8 cellular contexts compared by ENCODE assay signal in genomic region chr15:40511093-40511471, GRCh38. TPM values are rescaled to one million over a fixed set of nuclear protein-coding genes. Genes with fewer than 3 reads are reported as not detected.
DNase-seq lines count a peak whose midpoint lies in the region; TF ChIP-seq lines count a peak whose summit lies in the region.

No MANE protein-coding gene starts in this region.

- H3K27ac Mint-ChIP-seq in T-helper 2 cell treated with Interferon-gamma antibody and Interleukin-4, amounts not matched to agents 5 μg/mL and 100 μg/mL, for 36 hours, result no peak overlapping the region
- H3K27ac Mint-ChIP-seq in progenitor cell of endocrine pancreas, result peak overlapping the region; percentile 87

- H3K9me3 ChIP-seq in BLaER1 treated with 17β-estradiol and CSF1 and Interleukin-3, amounts not matched to agents 10 nM and 100 nM (replicated peaks in 1 of 11), result no peaks in the 10 kb centered on the region

- H3K4me1 Mint-ChIP-seq in T-helper 2 cell treated with Interferon-gamma antibody and Interleukin-4, amounts not matched to agents 5 μg/mL and 100 μg/mL, for 36 hours (ENCODE audit: low read depth), result peaks cover 19% of the 10 kb centered on the region
- peaks cover 13% of the 10 kb centered on the region for H3K4me1 Mint-ChIP-seq in progenitor cell of endocrine pancreas (ENCODE audit: low read depth)

- H3K4me2 ChIP-seq in BLaER1 treated with 17β-estradiol and CSF1 and Interleukin-3, amounts not matched to agents 10 nM and 100 nM, result peak overlapping the region; percentile 86 to 99 (median 96)

- peaks cover 13 to 25% (median 22%) of the 10 kb centered on the region in 10 experiments for H3K4me1 ChIP-seq in BLaER1 treated with 17β-estradiol and CSF1 and Interleukin-3, amounts not matched to agents 10 nM and 100 nM

- H4K20me1 ChIP-seq in BLaER1 treated with 17β-estradiol and CSF1 and Interleukin-3, amounts not matched to agents 10 nM and 100 nM, result peaks cover 0 to 18% (median 0%) of the 10 kb centered on the region in 11 experiments; a peak in 8 of 22 replicates

- DNase-seq in H7, result no peak
- no peak for DNase-seq in T-helper 2 cell treated with Interferon-gamma antibody and Interleukin-4, amounts not matched to agents 5 μg/mL and 100 μg/mL, for 36 hours (ENCODE audit: low spot score)
- DNase-seq in foreskin fibroblast, result no peak
- DNase-seq in progenitor cell of endocrine pancreas (ENCODE audit: low spot score, unreplicated experiment), result no peak
- no peak for DNase-seq in NCI-H2029 (lab: John Stamatoyannopoulos, UW)
- no peak for DNase-seq in COR-L47 (lab: John Stamatoyannopoulos, UW)
- no peak for DNase-seq in hippocampal formation (lab: John Stamatoyannopoulos, UW)

- peaks cover 73% of the 10 kb centered on the region for H3K27me3 Mint-ChIP-seq in T-helper 2 cell treated with Interferon-gamma antibody and Interleukin-4, amounts not matched to agents 5 μg/mL and 100 μg/mL, for 36 hours (ENCODE audit: low read depth)
- peaks cover 70% of the 10 kb centered on the region for H3K27me3 Mint-ChIP-seq in progenitor cell of endocrine pancreas

- H3K27ac ChIP-seq in BLaER1 treated with 17β-estradiol and CSF1 and Interleukin-3, amounts not matched to agents 10 nM and 100 nM, result 0 out of 22 replicates have a peak overlapping the region, but pooled peaks of 1 of the 11 experiments have one; percentile 31

- H3K4me3 Mint-ChIP-seq in T-helper 2 cell treated with Interferon-gamma antibody and Interleukin-4, amounts not matched to agents 5 μg/mL and 100 μg/mL, for 36 hours, result peak overlapping the region; percentile 75
- peak overlapping the region; percentile 83 for H3K4me3 Mint-ChIP-seq in progenitor cell of endocrine pancreas (ENCODE audit: low read depth)

- no peaks in the 10 kb centered on the region for H3K36me3 Mint-ChIP-seq in T-helper 2 cell treated with Interferon-gamma antibody and Interleukin-4, amounts not matched to agents 5 μg/mL and 100 μg/mL, for 36 hours (ENCODE audit: low read depth)
- H3K36me3 Mint-ChIP-seq in progenitor cell of endocrine pancreas (ENCODE audit: insufficient read depth), result no peaks in the 10 kb centered on the region

- TF ChIP-seq CTCF in foreskin fibroblast (IDR thresholded peaks at IDR 0.05; ENCODE audit: low read depth, low read length) (no peak), progenitor cell of endocrine pancreas (IDR thresholded peaks at IDR 0.05; ENCODE audit: unreplicated experiment) (no peak)

- no peaks in the 10 kb centered on the region for H3K9me3 Mint-ChIP-seq in T-helper 2 cell treated with Interferon-gamma antibody and Interleukin-4, amounts not matched to agents 5 μg/mL and 100 μg/mL, for 36 hours
- no peaks in the 10 kb centered on the region for H3K9me3 Mint-ChIP-seq in progenitor cell of endocrine pancreas (ENCODE audit: low read depth)

- peak overlapping the region; percentile 11 to 65 (median 51); a peak in 15 of 22 replicates for H3K9ac ChIP-seq in BLaER1 treated with 17β-estradiol and CSF1 and Interleukin-3, amounts not matched to agents 10 nM and 100 nM

- no peaks in the 10 kb centered on the region for H3K36me3 ChIP-seq in BLaER1 treated with 17β-estradiol and CSF1 and Interleukin-3, amounts not matched to agents 10 nM and 100 nM
- no peaks in the 10 kb centered on the region for H3K36me3 ChIP-seq in H7 (replicated peaks; ENCODE audit: control insufficient read depth, insufficient read depth, low read length)

- peaks cover 50 to 74% (median 71%) of the 10 kb centered on the region in 11 experiments for H3K27me3 ChIP-seq in BLaER1 treated with 17β-estradiol and CSF1 and Interleukin-3, amounts not matched to agents 10 nM and 100 nM
- peaks cover 30% of the 10 kb centered on the region for H3K27me3 ChIP-seq in H7 (ENCODE audit: control insufficient read depth, insufficient read depth, low read length)

- H3K4me3 ChIP-seq in BLaER1 treated with 17β-estradiol and CSF1 and Interleukin-3, amounts not matched to agents 10 nM and 100 nM, result peak overlapping the region; percentile 51 to 71 (median 58)
- H3K4me3 ChIP-seq in H7 (ENCODE audit: insufficient read depth, low read depth, low read length) (peak overlapping the region; percentile 45), foreskin fibroblast (ENCODE audit: low read depth in 1 of 2, low read length in 2 of 2) (peak overlapping the region; percentile 50 to 56)

RNA-seq across cellular contexts. Expression of gene CHST14, which starts 40.3 kb away (rescaled TPM):
- total RNA-seq in H7 (2014; rRNA removed; shearing (Covaris generic)), result 11.7 and 15.2 TPM in 2 replicates
- total RNA-seq in progenitor cell of endocrine pancreas, result 29.1 and 29.3 TPM in 2 replicates

RNA-seq across cellular contexts. Expression of gene CCDC32, which starts 53.8 kb away (rescaled TPM):
- total RNA-seq in H7 (2014; rRNA removed; shearing (Covaris generic)), result 12.3 and 17.2 TPM in 2 replicates
- 21.7 and 22.2 TPM in 2 replicates for total RNA-seq in progenitor cell of endocrine pancreas

RNA-seq across cellular contexts. Expression of gene RPUSD2, which starts 58.0 kb away (rescaled TPM):
- total RNA-seq in H7 (2014; rRNA removed; shearing (Covaris generic)), result 30.5 and 38.1 TPM in 2 replicates
- total RNA-seq in progenitor cell of endocrine pancreas, result 11.5 and 13.2 TPM in 2 replicates
